Comparison of ENCODE assay signal across 12 cellular contexts in genomic region chr1:228305721-228306152, GRCh38.
"Had no signal": no experiment of that assay in that cellular context is flagged by ENCODE, and none has a peak within 500 bp of the region (broad histone marks: within the 10 kb centered on the region; RNA-seq: fewer than 3 reads in every experiment).

No MANE protein-coding gene starts in this region.

- H3K27me3 Mint-ChIP-seq: activated CD4-positive, alpha-beta memory T cell treated with anti-CD3 and anti-CD28 coated beads for 36 hours; naive thymus-derived CD4-positive, alpha-beta T cell had no signal

- H3K27ac ChIP-seq: brain microvascular endothelial cell, esophagus muscularis mucosa, stomach, thoracic aorta had no signal

- H3K27me3 ChIP-seq: brain microvascular endothelial cell had no signal

- DNase-seq: activated CD4-positive, alpha-beta memory T cell treated with anti-CD3 and anti-CD28 coated beads for 36 hours; brain microvascular endothelial cell; naive thymus-derived CD4-positive, alpha-beta T cell; nucleus accumbens; stimulated activated CD4-positive, alpha-beta T cell treated with anti-CD3 and anti-CD28 coated beads, Interleukin-4, amount 100 ng/mL, for 1 hour; stimulated activated CD8-positive, alpha-beta memory T cell treated with anti-CD3 and anti-CD28 coated beads, Interleukin-4, amount 100 ng/mL, for 48 hours; T1000 had no signal

- ATAC-seq: activated naive CD4-positive, alpha-beta T cell treated with anti-CD3 and anti-CD28 coated beads, Interleukin-2, amount 50 U/mL, for 72 hours; naive thymus-derived CD4-positive, alpha-beta T cell had no signal

- H3K4me1 ChIP-seq: esophagus muscularis mucosa, stomach had no signal

- H3K4me3 Mint-ChIP-seq: activated CD4-positive, alpha-beta memory T cell treated with anti-CD3 and anti-CD28 coated beads for 36 hours; activated T-helper 1 cell treated with anti-CD3 and anti-CD28 coated beads, Interleukin-12 subunit alpha, Interleukin-12 subunit beta, Interleukin-2, Interleukin-4 antibody, amounts not matched to agents 30 ng/mL and 10 ng/mL and 1 ng/mL, durations not matched to agents 14 hours and 24 hours and 36 hours; naive thymus-derived CD4-positive, alpha-beta T cell had no signal

- H3K27ac Mint-ChIP-seq: activated CD4-positive, alpha-beta memory T cell treated with anti-CD3 and anti-CD28 coated beads for 36 hours; activated naive CD4-positive, alpha-beta T cell treated with anti-CD3 and anti-CD28 coated beads, Interleukin-2, amount 50 U/mL, for 72 hours; activated T-helper 1 cell treated with anti-CD3 and anti-CD28 coated beads, Interleukin-12 subunit alpha, Interleukin-12 subunit beta, Interleukin-2, Interleukin-4 antibody, amounts not matched to agents 30 ng/mL and 10 ng/mL and 1 ng/mL, durations not matched to agents 14 hours and 24 hours and 36 hours had no signal

- H3K4me3 ChIP-seq: esophagus muscularis mucosa, stomach, thoracic aorta had no signal

- H3K36me3 ChIP-seq: brain microvascular endothelial cell, thoracic aorta had no signal
